In the genomic region with DNA sequence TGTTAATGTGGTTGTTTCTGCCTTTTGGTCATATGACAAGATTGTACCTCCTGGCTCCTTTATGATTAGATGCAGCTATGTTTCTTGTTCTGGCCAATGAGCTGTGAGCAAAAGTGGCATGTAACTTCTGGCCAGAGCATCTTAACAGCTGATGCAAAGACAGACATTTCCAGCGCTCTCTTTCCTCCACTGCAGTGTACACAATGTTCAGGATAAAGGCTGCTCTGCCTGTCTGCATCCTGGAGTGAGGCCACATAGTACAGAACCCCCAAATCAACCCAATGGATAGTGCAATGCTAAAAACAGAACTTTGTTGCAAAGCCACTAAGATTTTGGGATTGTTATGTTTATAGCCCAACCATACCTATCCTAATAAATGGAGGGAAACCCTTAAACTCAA, we compare ENCODE assay signal across 18 cellular contexts. TPM values are rescaled to one million over a fixed set of nuclear protein-coding genes. Genes with fewer than 3 reads are reported as not detected.
A peak's percentile ranks its signal among the peaks of the same experiment; 100 is the strongest.
DNase-seq lines count a peak whose midpoint lies in the region; ATAC-seq and TF ChIP-seq lines count a peak whose summit lies in the region.
"Had no signal": no experiment of that assay in that cellular context is flagged by ENCODE, and none has a peak within 500 bp of the region (broad histone marks: within the 10 kb centered on the region; RNA-seq: fewer than 3 reads in every experiment).

No MANE protein-coding gene starts in this region.

- H3K4me3 Mint-ChIP-seq in activated CD4-positive, alpha-beta T cell treated with anti-CD3 and anti-CD28 coated beads, Interleukin-2, amount 10 ng/mL, durations not matched to agents 7 days and 5 days: no peak overlapping the region
- H3K4me3 Mint-ChIP-seq in CD8-positive, alpha-beta memory T cell: peak overlapping the region; percentile 15 to 71 (median 35)
- no peak overlapping the region for H3K4me3 Mint-ChIP-seq in osteocyte (ENCODE audit: unreplicated experiment)
- H3K4me3 Mint-ChIP-seq: HFFc6 had no signal

- no peaks in the 10 kb centered on the region for H3K79me1 ChIP-seq in mesenchymal stem cell (replicated peaks; ENCODE audit: low read length, poor library complexity, severe bottlenecking)

- ATAC-seq in HG02623 (IDR thresholded peaks at IDR 0.05; ENCODE audit: unreplicated experiment): no peak

- POLR2A ChIA-PET in activated CD4-positive, alpha-beta T cell treated with anti-CD3 and anti-CD28 coated beads, Interleukin-2, amount 10 ng/mL, durations not matched to agents 7 days and 5 days (lab: Charles Lee): no interaction called here
- POLR2A ChIA-PET in CD8-positive, alpha-beta memory T cell (lab: Charles Lee): interaction anchor here (0.8 to 1.6 kb wide), 2 partner anchors 17 to 50 kb away, joined by 3 read pairs; no protein-coding TSS in a partner anchor

- no peak overlapping the region for H3K18ac ChIP-seq in mesenchymal stem cell (ENCODE audit: low read depth in 1 of 2, low read length in 2 of 2)

- CTCF ChIA-PET in activated CD4-positive, alpha-beta T cell treated with anti-CD3 and anti-CD28 coated beads, Interleukin-2, amount 10 ng/mL, durations not matched to agents 7 days and 5 days (lab: Charles Lee): interaction anchor here (0.6 to 1.6 kb wide), 4 partner anchors 8 to 344 kb away, joined by 3 to 6 read pairs (median 4); no protein-coding TSS in a partner anchor
- CTCF ChIA-PET in CD8-positive, alpha-beta memory T cell (lab: Charles Lee): interaction anchor here (1.5 to 1.8 kb wide), 2 partner anchors 39 to 49 kb away, joined by 3 to 5 read pairs; no protein-coding TSS in a partner anchor

- no peak overlapping the region for H3K4me2 ChIP-seq in mesenchymal stem cell (ENCODE audit: low read length, poor library complexity, severe bottlenecking)

- peak overlapping the region; percentile 21 for H3K27ac Mint-ChIP-seq in activated CD4-positive, alpha-beta T cell treated with anti-CD3 and anti-CD28 coated beads, Interleukin-2, amount 10 ng/mL, durations not matched to agents 7 days and 5 days
- H3K27ac Mint-ChIP-seq in CD8-positive, alpha-beta memory T cell: peak overlapping the region; percentile 24 to 93 (median 79)
- peak overlapping the region; percentile 23 for H3K27ac Mint-ChIP-seq in osteocyte (ENCODE audit: unreplicated experiment)
- H3K27ac Mint-ChIP-seq: HFFc6 had no signal

- no peak overlapping the region for H3K23ac ChIP-seq in mesenchymal stem cell (ENCODE audit: low read length in 2 of 2)

- H3K9ac ChIP-seq in mesenchymal stem cell (ENCODE audit: low read length): no peak overlapping the region

- H3K4me1 ChIP-seq in CD8-positive, alpha-beta memory T cell (ENCODE audit: insufficient read depth, low read length): peaks cover 81% of the 10 kb centered on the region
- H3K4me1 ChIP-seq in effector memory CD4-positive, alpha-beta T cell (ENCODE audit: control insufficient read depth, insufficient read depth, low read length, poor library complexity, severe bottlenecking): peaks cover 69% of the 10 kb centered on the region
- H3K4me1 ChIP-seq in mesenchymal stem cell (ENCODE audit: control insufficient read depth, insufficient read depth, low read depth, low read length): peaks cover 6% of the 10 kb centered on the region

- H2AFZ ChIP-seq in mesenchymal stem cell (ENCODE audit: low read depth, low read length): no peak overlapping the region

- no peak overlapping the region for H4K8ac ChIP-seq in mesenchymal stem cell (ENCODE audit: low read length)

- WGBS in mesenchymal stem cell: 100% methylated on average over 1 of the region's 1 CpG

- H4K91ac ChIP-seq in mesenchymal stem cell (ENCODE audit: low read length): no peak overlapping the region

- H2BK120ac ChIP-seq in mesenchymal stem cell (ENCODE audit: low read depth, low read length): no peak overlapping the region

- no peaks in the 10 kb centered on the region for H3K36me3 ChIP-seq in CD8-positive, alpha-beta memory T cell (ENCODE audit: insufficient read depth, low read length)
- H3K36me3 ChIP-seq in effector memory CD4-positive, alpha-beta T cell (ENCODE audit: control insufficient read depth, insufficient read depth, low read length): no peaks in the 10 kb centered on the region
- peaks cover 5% of the 10 kb centered on the region in 2 experiments for H3K36me3 ChIP-seq in mesenchymal stem cell (ENCODE audit: control insufficient read depth in 1 of 2, insufficient read depth in 2 of 2, low read depth in 1 of 2, low read length in 2 of 2)
- H3K36me3 ChIP-seq: tibial nerve had no signal

- H3K27ac ChIP-seq in CD8-positive, alpha-beta memory T cell (ENCODE audit: low read depth, low read length): no peak overlapping the region
- peak overlapping the region; percentile 39 for H3K27ac ChIP-seq in effector memory CD4-positive, alpha-beta T cell (ENCODE audit: insufficient read depth, low read length, poor library complexity, severe bottlenecking)
- no peak overlapping the region for H3K27ac ChIP-seq in mesenchymal stem cell (ENCODE audit: low read length, poor library complexity, severe bottlenecking)
- H3K27ac ChIP-seq: tibial nerve had no signal

- H3K9me3 Mint-ChIP-seq in activated CD4-positive, alpha-beta T cell treated with anti-CD3 and anti-CD28 coated beads, Interleukin-2, amount 10 ng/mL, durations not matched to agents 7 days and 5 days: no peaks in the 10 kb centered on the region
- H3K9me3 Mint-ChIP-seq in CD8-positive, alpha-beta memory T cell: no peaks in the 10 kb centered on the region
- no peaks in the 10 kb centered on the region for H3K9me3 Mint-ChIP-seq in osteocyte (ENCODE audit: unreplicated experiment)
- H3K9me3 Mint-ChIP-seq: HFFc6 had no signal

- H2BK12ac ChIP-seq in mesenchymal stem cell (ENCODE audit: low read length in 2 of 2): no peak overlapping the region

- H2BK5ac ChIP-seq in mesenchymal stem cell (ENCODE audit: low read depth, low read length, poor library complexity, severe bottlenecking): no peak overlapping the region

- TF ChIP-seq CTCF in osteocyte (IDR thresholded peaks at IDR 0.05): no peak

- H2BK15ac ChIP-seq in mesenchymal stem cell (ENCODE audit: low read depth, poor library complexity, severe bottlenecking): no peak overlapping the region

- H3K36me3 Mint-ChIP-seq in activated CD4-positive, alpha-beta T cell treated with anti-CD3 and anti-CD28 coated beads, Interleukin-2, amount 10 ng/mL, durations not matched to agents 7 days and 5 days (ENCODE audit: low read depth): peaks cover 26% of the 10 kb centered on the region
- peaks cover 0 to 30% (median 5%) of the 10 kb centered on the region in 3 donors for H3K36me3 Mint-ChIP-seq in CD8-positive, alpha-beta memory T cell
- H3K36me3 Mint-ChIP-seq in osteocyte (ENCODE audit: unreplicated experiment): peaks cover 7% of the 10 kb centered on the region

- H3K9me3 ChIP-seq in CD8-positive, alpha-beta memory T cell (ENCODE audit: low read length): no peaks in the 10 kb centered on the region
- H3K9me3 ChIP-seq in effector memory CD4-positive, alpha-beta T cell (ENCODE audit: control insufficient read depth, low read length): no peaks in the 10 kb centered on the region
- H3K9me3 ChIP-seq in mesenchymal stem cell (ENCODE audit: control insufficient read depth, low read length): no peaks in the 10 kb centered on the region
- H3K9me3 ChIP-seq: tibial nerve had no signal

- DNase-seq in activated CD4-positive, alpha-beta T cell treated with anti-CD3 and anti-CD28 coated beads, Interleukin-2, amount 10 ng/mL, durations not matched to agents 7 days and 5 days: no peak
- no peak for DNase-seq in activated CD4-positive, alpha-beta T cell treated with anti-CD3 and anti-CD28 coated beads for 4 hours
- no peak for DNase-seq in CD8-positive, alpha-beta memory T cell
- no peak for DNase-seq in effector memory CD4-positive, alpha-beta T cell
- DNase-seq in osteocyte (ENCODE audit: extremely low spot score, unreplicated experiment): no peak
- no peak for DNase-seq in mesenchymal stem cell
- DNase-seq in DMS79 (lab: John Stamatoyannopoulos, UW): no peak
- DNase-seq: activated effector memory CD4-positive, alpha-beta T cell treated with Interleukin-2 at 50 U/mL for 16 hours; C1 segment of cervical spinal cord; cortex of kidney; DMS79 treated with DMSO at 0.1 percent for 48 hours; HFFc6; NCI-H1105; NCI-H2107; NCI-H510A treated with DMSO at 0.1 percent for 48 hours; SHP77 had no signal

- H3K4me3 ChIP-seq in CD8-positive, alpha-beta memory T cell (ENCODE audit: low read length): no peak overlapping the region
- H3K4me3 ChIP-seq in effector memory CD4-positive, alpha-beta T cell (ENCODE audit: insufficient read depth, low read depth, low read length, poor library complexity, severe bottlenecking): no peak overlapping the region
- no peak overlapping the region for H3K4me3 ChIP-seq in mesenchymal stem cell (ENCODE audit: insufficient read depth in 1 of 2, low read depth in 1 of 2, low read length in 2 of 2)
- H3K4me3 ChIP-seq: tibial nerve had no signal

- no peaks in the 10 kb centered on the region for H3K27me3 ChIP-seq in CD8-positive, alpha-beta memory T cell (ENCODE audit: insufficient read depth, low read length, poor library complexity, severe bottlenecking)
- no peaks in the 10 kb centered on the region for H3K27me3 ChIP-seq in effector memory CD4-positive, alpha-beta T cell (replicated peaks; ENCODE audit: control insufficient read depth, insufficient read depth, low read length, poor library complexity, severe bottlenecking)
- no peaks in the 10 kb centered on the region for H3K27me3 ChIP-seq in mesenchymal stem cell (ENCODE audit: control insufficient read depth in 1 of 2, insufficient read depth in 1 of 2, low read length in 2 of 2)
- H3K27me3 ChIP-seq: tibial nerve had no signal

- no peak overlapping the region for H3K14ac ChIP-seq in mesenchymal stem cell (ENCODE audit: low read length in 2 of 2)

- H3K4ac ChIP-seq in mesenchymal stem cell (ENCODE audit: low read depth in 1 of 2, low read length in 2 of 2): no peak overlapping the region

- H3K27me3 Mint-ChIP-seq in activated CD4-positive, alpha-beta T cell treated with anti-CD3 and anti-CD28 coated beads, Interleukin-2, amount 10 ng/mL, durations not matched to agents 7 days and 5 days: no peaks in the 10 kb centered on the region
- H3K27me3 Mint-ChIP-seq in CD8-positive, alpha-beta memory T cell: no peaks in the 10 kb centered on the region
- H3K27me3 Mint-ChIP-seq in osteocyte (ENCODE audit: unreplicated experiment): no peaks in the 10 kb centered on the region

- no peak overlapping the region for H2AK5ac ChIP-seq in mesenchymal stem cell (ENCODE audit: low read length, severe bottlenecking)

- H3K4me1 Mint-ChIP-seq in activated CD4-positive, alpha-beta T cell treated with anti-CD3 and anti-CD28 coated beads, Interleukin-2, amount 10 ng/mL, durations not matched to agents 7 days and 5 days: peaks cover 81% of the 10 kb centered on the region
- H3K4me1 Mint-ChIP-seq in CD8-positive, alpha-beta memory T cell: peaks cover 86 to 96% (median 96%) of the 10 kb centered on the region in 3 donors
- H3K4me1 Mint-ChIP-seq in osteocyte (ENCODE audit: unreplicated experiment): peaks cover 61% of the 10 kb centered on the region

RNA-seq across cellular contexts. Expression of gene EPC1, which starts 17.9 kb away (rescaled TPM):
- 10 to 100 TPM; 47.6 to 54.2 TPM for total RNA-seq in activated CD4-positive, alpha-beta T cell treated with anti-CD3 and anti-CD28 coated beads, Interleukin-2, amount 10 ng/mL, durations not matched to agents 7 days and 5 days
- 10 to 100 TPM; 40.9 to 41.3 TPM for total RNA-seq in CD8-positive, alpha-beta memory T cell
- polyA plus RNA-seq in CD8-positive, alpha-beta memory T cell: 45.3 TPM
- total RNA-seq in osteocyte: 35.5 and 37.8 TPM in 2 replicates
- 13.3 TPM for polyA plus RNA-seq in mesenchymal stem cell (2013, experiment 1 of 2)
- polyA plus RNA-seq in mesenchymal stem cell (2013, experiment 2 of 2): 13.9 TPM

Comparison
In these comparisons a context has a peak if more than half of its experiments do, and no peak if none do; other contexts are left out.
1. H3K27ac Mint-ChIP-seq: peak in every context shown above with its lines; median percentile 79 in CD8-positive, alpha-beta memory T cell; 23 in osteocyte; 21 in activated CD4-positive, alpha-beta T cell treated with anti-CD3 and anti-CD28 coated beads, Interleukin-2, amount 10 ng/mL, durations not matched to agents 7 days and 5 days.
2. H3K4me3 Mint-ChIP-seq: peak in CD8-positive, alpha-beta memory T cell (7 of 7); none in activated CD4-positive, alpha-beta T cell treated with anti-CD3 and anti-CD28 coated beads, Interleukin-2, amount 10 ng/mL, durations not matched to agents 7 days and 5 days (single experiment) and osteocyte (single experiment).